1 cellular context compared by ENCODE assay signal in the genomic region with DNA sequence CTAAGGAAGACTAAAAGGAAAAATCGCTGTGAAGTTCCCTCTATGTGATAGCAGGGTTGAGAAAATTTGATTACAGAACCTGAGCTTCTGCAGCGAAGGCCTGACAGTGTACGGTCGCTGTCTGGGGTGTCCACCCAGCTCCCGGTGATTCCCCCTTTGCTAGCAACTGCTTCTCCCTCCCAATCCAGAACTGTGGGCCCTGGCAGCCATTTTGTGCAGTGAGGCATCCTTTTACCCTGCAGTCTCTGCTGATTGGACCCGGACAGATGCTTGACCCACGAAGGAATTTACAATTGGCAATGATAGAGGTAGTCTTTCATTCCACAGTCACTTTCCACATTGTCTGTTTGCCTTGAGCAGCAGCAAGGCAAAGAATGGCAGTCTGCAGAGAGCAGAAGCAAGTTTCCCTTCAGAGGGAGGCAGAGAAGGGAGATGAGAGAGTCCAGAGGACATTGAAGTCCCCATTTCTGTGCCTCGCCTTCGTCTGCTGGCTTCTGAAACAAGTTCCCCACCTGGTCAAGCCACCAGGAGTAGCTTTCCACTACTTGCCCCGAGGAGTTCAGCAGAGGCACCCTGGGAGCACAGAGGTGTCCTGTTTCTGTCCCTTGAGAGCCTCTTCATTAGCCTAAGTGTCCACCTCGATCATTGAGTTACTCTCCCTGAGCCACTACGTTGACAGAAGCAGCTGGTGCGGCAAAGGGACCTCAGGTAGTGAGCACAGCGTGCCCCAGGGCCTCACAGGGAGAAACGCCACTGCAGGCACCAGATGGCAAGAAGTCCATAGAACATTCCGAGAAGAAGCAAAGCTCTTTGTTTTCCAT.
TF ChIP-seq lines count a peak whose summit lies in the region.

No MANE protein-coding gene starts in this region.

TF ChIP-seq in H1, 55 proteins besides CTCF, POLR2A, EP300 and RAD21:
- peak; percentile 99 for TF ChIP-seq YY1 (IDR thresholded peaks at IDR 0.05; ENCODE audit: low read depth, low read length)
- TF ChIP-seq, protein P1, sequence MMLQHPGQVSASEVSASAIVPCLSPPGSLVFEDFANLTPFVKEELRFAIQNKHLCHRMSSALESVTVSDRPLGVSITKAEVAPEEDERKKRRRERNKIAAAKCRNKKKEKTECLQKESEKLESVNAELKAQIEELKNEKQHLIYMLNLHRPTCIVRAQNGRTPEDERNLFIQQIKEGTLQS (IDR thresholded peaks at IDR 0.05; ENCODE audit: insufficient read depth, low read depth, low read length) = no peak
